14 cellular contexts compared by ENCODE assay signal in genomic region chr7:148915211-148915610, GRCh38. TPM values are rescaled to one million over a fixed set of nuclear protein-coding genes. Genes with fewer than 3 reads are reported as not detected.
A peak's percentile ranks its signal among the peaks of the same experiment; 100 is the strongest.
DNase-seq lines count a peak whose midpoint lies in the region; ATAC-seq and TF ChIP-seq lines count a peak whose summit lies in the region.
"Had no signal": no experiment of that assay in that cellular context is flagged by ENCODE, and none has a peak within 500 bp of the region (broad histone marks: within the 10 kb centered on the region; RNA-seq: fewer than 3 reads in every experiment).

No MANE protein-coding gene starts in this region.

- in situ Hi-C loops in transverse colon (cut with MboI; ENCODE audit: low pct_ligation_motif_present in 1 of 4, low pct_unique_long_range_greater_than_20kb in 1 of 4, low sequenced_read_pairs in 3 of 4): no loop called here

- H3K27me3 ChIP-seq in upper lobe of left lung (no peaks in the 10 kb centered on the region), transverse colon (no peaks in the 10 kb centered on the region)
- H3K27me3 ChIP-seq: breast epithelium, vagina had no signal

- no peak overlapping the region for H3K27ac ChIP-seq in upper lobe of left lung
- H3K27ac ChIP-seq in transverse colon: no peak overlapping the region
- H3K27ac ChIP-seq: breast epithelium, GM23248, vagina had no signal

- ATAC-seq in T-cell (replicated peaks in 1 of 4) (no peak), upper lobe of left lung (ENCODE audit: low FRiP score in 2 of 2) (no peak)
- peak; percentile 34 to 36 for ATAC-seq in stimulated activated naive B cell treated with anti-CD40 and anti-IgM and Interleukin-4, amounts not matched to agents 10 μg/mL and 1 μg/mL and 100 μg/mL, for 72 hours (replicated peaks)

- H3K4me3 ChIP-seq in upper lobe of left lung (no peak overlapping the region), transverse colon (no peak overlapping the region)
- H3K4me3 ChIP-seq: breast epithelium, GM23248, vagina had no signal

- CTCF ChIA-PET in T-cell (lab: Charles Lee): interaction anchor here in 1 of 2 donors (1.5 kb wide), 1 partner anchor 48 kb away, joined by 3 read pairs; no protein-coding TSS in a partner anchor

- no peak for TF ChIP-seq POLR2A in upper lobe of left lung (IDR thresholded peaks at IDR 0.05)
- TF ChIP-seq POLR2A in transverse colon (IDR thresholded peaks at IDR 0.05): no peak

- TF ChIP-seq CTCF in upper lobe of left lung (IDR thresholded peaks at IDR 0.05) (no peak), transverse colon (IDR thresholded peaks at IDR 0.05) (no peak)

- H3K36me3 ChIP-seq in upper lobe of left lung (no peaks in the 10 kb centered on the region), transverse colon (no peaks in the 10 kb centered on the region)
- H3K36me3 ChIP-seq: breast epithelium, vagina had no signal

- H3K27me3 Mint-ChIP-seq in T-cell: no peaks in the 10 kb centered on the region
- H3K27me3 Mint-ChIP-seq in activated naive CD8-positive, alpha-beta T cell treated with anti-CD3 and anti-CD28 coated beads for 36 hours: no peaks in the 10 kb centered on the region
- H3K27me3 Mint-ChIP-seq in stimulated activated naive B cell treated with anti-CD40 and anti-IgM and Interleukin-4, amounts not matched to agents 10 μg/mL and 1 μg/mL and 100 μg/mL, for 72 hours: no peaks in the 10 kb centered on the region
- H3K27me3 Mint-ChIP-seq: naive B cell had no signal

- peak overlapping the region in 1 of 3 donors; percentile 77 for H3K4me3 Mint-ChIP-seq in T-cell
- peak overlapping the region; percentile 68 for H3K4me3 Mint-ChIP-seq in activated naive CD8-positive, alpha-beta T cell treated with anti-CD3 and anti-CD28 coated beads for 36 hours
- peak overlapping the region; percentile 36 to 66 for H3K4me3 Mint-ChIP-seq in stimulated activated naive B cell treated with anti-CD40 and anti-IgM and Interleukin-4, amounts not matched to agents 10 μg/mL and 1 μg/mL and 100 μg/mL, for 72 hours

- intact Hi-C loops in transverse colon (cut with DNase I; ENCODE audit: low total_unique reads): no loop called here

- H3K4me1 ChIP-seq in upper lobe of left lung: peaks cover 0 to 5% (median 0%) of the 10 kb centered on the region in 4 donors
- no peaks in the 10 kb centered on the region for H3K4me1 ChIP-seq in transverse colon
- H3K4me1 ChIP-seq: breast epithelium, vagina had no signal

- peak; percentile 66 for DNase-seq in activated effector memory CD4-positive, alpha-beta T cell treated with anti-CD3 and anti-CD28 coated beads, Interleukin-2, amount 50 U/mL, for 16 hours
- DNase-seq in activated effector memory CD4-positive, alpha-beta T cell treated with Interleukin-2 at 50 U/mL for 16 hours: no peak
- DNase-seq in T-cell (no peak), upper lobe of left lung (no peak), transverse colon (no peak)
- DNase-seq in activated naive CD8-positive, alpha-beta T cell treated with anti-CD3 and anti-CD28 coated beads for 36 hours: peak; percentile 42
- DNase-seq in stimulated activated naive B cell treated with anti-CD40 and anti-IgM and Interleukin-4, amounts not matched to agents 10 μg/mL and 1 μg/mL and 100 μg/mL, for 72 hours: peak; percentile 32
- no peak for DNase-seq in stimulated activated CD8-positive, alpha-beta memory T cell treated with anti-CD3 and anti-CD28 coated beads, Interleukin-4, amount 100 ng/mL, for 48 hours
- DNase-seq: effector CD8-positive, alpha-beta T cell; GM23248; naive B cell; NCI-H1105 had no signal

- H3K9me3 ChIP-seq in upper lobe of left lung (no peaks in the 10 kb centered on the region), transverse colon (no peaks in the 10 kb centered on the region)
- H3K9me3 ChIP-seq: breast epithelium, vagina had no signal

- WGBS in upper lobe of left lung, 2 donors: 80 to 87% methylated on average over 7 of the region's 7 CpGs
- WGBS in transverse colon (ENCODE audit: low coverage in 1 of 2), 2 donors: 76% methylated on average over 7 of the region's 7 CpGs; no CpG with 5 or more reads in 1 of the 2 donors

- no peaks in the 10 kb centered on the region for H3K9me3 Mint-ChIP-seq in T-cell
- H3K9me3 Mint-ChIP-seq in activated naive CD8-positive, alpha-beta T cell treated with anti-CD3 and anti-CD28 coated beads for 36 hours: no peaks in the 10 kb centered on the region
- H3K9me3 Mint-ChIP-seq in stimulated activated naive B cell treated with anti-CD40 and anti-IgM and Interleukin-4, amounts not matched to agents 10 μg/mL and 1 μg/mL and 100 μg/mL, for 72 hours: no peaks in the 10 kb centered on the region
- H3K9me3 Mint-ChIP-seq: naive B cell had no signal

- H3K36me3 Mint-ChIP-seq in T-cell: no peaks in the 10 kb centered on the region
- H3K36me3 Mint-ChIP-seq in activated naive CD8-positive, alpha-beta T cell treated with anti-CD3 and anti-CD28 coated beads for 36 hours: peaks cover 4% of the 10 kb centered on the region
- peaks cover 0 to 11% of the 10 kb centered on the region in 2 donors for H3K36me3 Mint-ChIP-seq in stimulated activated naive B cell treated with anti-CD40 and anti-IgM and Interleukin-4, amounts not matched to agents 10 μg/mL and 1 μg/mL and 100 μg/mL, for 72 hours
- H3K36me3 Mint-ChIP-seq: naive B cell had no signal

- TF ChIP-seq EP300 in upper lobe of left lung (IDR thresholded peaks at IDR 0.05): no peak
- no peak for TF ChIP-seq EP300 in transverse colon (IDR thresholded peaks at IDR 0.05; ENCODE audit: low read depth)

- POLR2A ChIA-PET in T-cell (lab: Charles Lee): no interaction called here

- H3K27ac Mint-ChIP-seq in T-cell: peak overlapping the region; percentile 77 to 86
- peak overlapping the region; percentile 99 for H3K27ac Mint-ChIP-seq in activated naive CD8-positive, alpha-beta T cell treated with anti-CD3 and anti-CD28 coated beads for 36 hours
- H3K27ac Mint-ChIP-seq in stimulated activated naive B cell treated with anti-CD40 and anti-IgM and Interleukin-4, amounts not matched to agents 10 μg/mL and 1 μg/mL and 100 μg/mL, for 72 hours: peak overlapping the region; percentile 98

- H3K4me1 Mint-ChIP-seq in T-cell: peaks cover 50 to 62% (median 51%) of the 10 kb centered on the region in 3 donors
- H3K4me1 Mint-ChIP-seq in activated naive CD8-positive, alpha-beta T cell treated with anti-CD3 and anti-CD28 coated beads for 36 hours: peaks cover 71% of the 10 kb centered on the region
- H3K4me1 Mint-ChIP-seq in stimulated activated naive B cell treated with anti-CD40 and anti-IgM and Interleukin-4, amounts not matched to agents 10 μg/mL and 1 μg/mL and 100 μg/mL, for 72 hours: peaks cover 38 to 59% of the 10 kb centered on the region in 2 donors

RNA-seq across cellular contexts. Expression of gene EZH2, which starts 31.1 kb away (rescaled TPM):
- 10 to 100 TPM in 3 of 5 donors, 1 to 10 TPM in 2; 8.1 to 24.0 (median 11.2) TPM for total RNA-seq in T-cell
- total RNA-seq in activated naive CD8-positive, alpha-beta T cell treated with anti-CD3 and anti-CD28 coated beads for 36 hours: 100 to 1,000 TPM; 109 to 111 TPM
- 1 to 10 TPM in 5 of 6 donors, under 1 TPM in 1; 0.89 to 4.6 (median 3.1) TPM for total RNA-seq in upper lobe of left lung
- 10 to 100 TPM in 1 of 4 donors, 1 to 10 TPM in 3; 6.0 to 17.3 (median 7.2) TPM for total RNA-seq in transverse colon

Comparison
In these comparisons a context has a peak if more than half of its experiments do, and no peak if none do; other contexts are left out.
1. DNase-seq: peak in activated effector memory CD4-positive, alpha-beta T cell treated with anti-CD3 and anti-CD28 coated beads, Interleukin-2, amount 50 U/mL, for 16 hours (single experiment), activated naive CD8-positive, alpha-beta T cell treated with anti-CD3 and anti-CD28 coated beads for 36 hours (single experiment) and stimulated activated naive B cell treated with anti-CD40 and anti-IgM and Interleukin-4, amounts not matched to agents 10 μg/mL and 1 μg/mL and 100 μg/mL, for 72 hours (single experiment); none in activated effector memory CD4-positive, alpha-beta T cell treated with Interleukin-2 at 50 U/mL for 16 hours (single experiment), T-cell (0 of 34), stimulated activated CD8-positive, alpha-beta memory T cell treated with anti-CD3 and anti-CD28 coated beads, Interleukin-4, amount 100 ng/mL, for 48 hours (single experiment), upper lobe of left lung (0 of 2) and transverse colon (single experiment).
2. ATAC-seq: peak in stimulated activated naive B cell treated with anti-CD40 and anti-IgM and Interleukin-4, amounts not matched to agents 10 μg/mL and 1 μg/mL and 100 μg/mL, for 72 hours (2 of 2); none in T-cell (0 of 4) and upper lobe of left lung (0 of 2).
3. RNA of gene EZH2, which starts 31.1 kb away (total RNA-seq): 109 to 111 TPM in activated naive CD8-positive, alpha-beta T cell treated with anti-CD3 and anti-CD28 coated beads for 36 hours; 8.1 to 24.0 TPM in T-cell, 6.0 to 17.3 TPM in transverse colon and 0.89 to 4.6 TPM in upper lobe of left lung; every median in the first group is over 4 times any median in the second.
4. Peak in every context shown above with its lines, with median percentiles within 50 percentile points of each other: H3K27ac Mint-ChIP-seq.